Comparison of ENCODE assay signal across 1 cellular context in the genomic region with DNA sequence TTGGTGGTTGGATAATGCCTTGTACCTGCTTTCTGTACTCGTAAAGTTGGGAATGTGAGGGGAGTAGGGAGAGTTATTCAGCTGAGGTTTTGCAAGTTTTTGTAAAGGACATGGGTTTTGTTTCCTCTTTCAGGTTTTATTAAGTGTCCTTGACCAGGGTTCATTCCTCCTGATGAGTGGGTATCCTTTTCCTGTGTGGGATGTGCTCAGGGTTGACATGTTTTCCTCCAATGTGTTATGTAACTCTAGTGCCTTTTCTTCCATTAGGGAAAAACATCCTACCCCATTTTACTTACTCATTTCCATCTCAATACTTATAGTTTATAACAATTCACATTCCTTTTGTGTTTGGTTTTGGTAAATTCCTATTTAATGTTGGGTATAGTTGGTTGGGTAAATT.
A peak's percentile ranks its signal among the peaks of the same experiment; 100 is the strongest.
TF ChIP-seq lines count a peak whose summit lies in the region.

No MANE protein-coding gene starts in this region.

TF ChIP-seq in HepG2, 621 proteins besides CTCF, POLR2A, EP300 and RAD21 (continued from another document and continues in another):
- TF ChIP-seq, protein P1, sequence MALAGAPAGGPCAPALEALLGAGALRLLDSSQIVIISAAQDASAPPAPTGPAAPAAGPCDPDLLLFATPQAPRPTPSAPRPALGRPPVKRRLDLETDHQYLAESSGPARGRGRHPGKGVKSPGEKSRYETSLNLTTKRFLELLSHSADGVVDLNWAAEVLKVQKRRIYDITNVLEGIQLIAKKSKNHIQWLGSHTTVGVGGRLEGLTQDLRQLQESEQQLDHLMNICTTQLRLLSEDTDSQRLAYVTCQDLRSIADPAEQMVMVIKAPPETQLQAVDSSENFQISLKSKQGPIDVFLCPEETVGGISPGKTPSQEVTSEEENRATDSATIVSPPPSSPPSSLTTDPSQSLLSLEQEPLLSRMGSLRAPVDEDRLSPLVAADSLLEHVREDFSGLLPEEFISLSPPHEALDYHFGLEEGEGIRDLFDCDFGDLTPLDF (CRISPR knock-in tag; IDR thresholded peaks at IDR 0.05) = no peak
- TF ChIP-seq ZNF382 (CRISPR knock-in tag; IDR thresholded peaks at IDR 0.05; ENCODE audit: borderline replicate concordance) (no peak), ZMYM3 (CRISPR knock-in tag; IDR thresholded peaks at IDR 0.05) (no peak), ZSCAN20 (CRISPR knock-in tag; IDR thresholded peaks at IDR 0.05; ENCODE audit: borderline replicate concordance) (no peak), ZNF782 (CRISPR knock-in tag; IDR thresholded peaks at IDR 0.05; ENCODE audit: borderline replicate concordance) (no peak), MAZ (IDR thresholded peaks at IDR 0.05; ENCODE audit: borderline replicate concordance, low read depth, low read length) (no peak), MAZ (CRISPR knock-in tag; IDR thresholded peaks at IDR 0.05; ENCODE audit: low read depth) (no peak), PAX8 (CRISPR knock-in tag; IDR thresholded peaks at IDR 0.05; ENCODE audit: borderline replicate concordance) (no peak), SMAD3 (CRISPR knock-in tag; IDR thresholded peaks at IDR 0.05) (no peak), ZNF772 (CRISPR knock-in tag; IDR thresholded peaks at IDR 0.05) (no peak), SRY (CRISPR knock-in tag; IDR thresholded peaks at IDR 0.05) (no peak), HNF4A (CRISPR knock-in tag; IDR thresholded peaks at IDR 0.05) (peak; percentile 49)
- TF ChIP-seq, protein P2, sequence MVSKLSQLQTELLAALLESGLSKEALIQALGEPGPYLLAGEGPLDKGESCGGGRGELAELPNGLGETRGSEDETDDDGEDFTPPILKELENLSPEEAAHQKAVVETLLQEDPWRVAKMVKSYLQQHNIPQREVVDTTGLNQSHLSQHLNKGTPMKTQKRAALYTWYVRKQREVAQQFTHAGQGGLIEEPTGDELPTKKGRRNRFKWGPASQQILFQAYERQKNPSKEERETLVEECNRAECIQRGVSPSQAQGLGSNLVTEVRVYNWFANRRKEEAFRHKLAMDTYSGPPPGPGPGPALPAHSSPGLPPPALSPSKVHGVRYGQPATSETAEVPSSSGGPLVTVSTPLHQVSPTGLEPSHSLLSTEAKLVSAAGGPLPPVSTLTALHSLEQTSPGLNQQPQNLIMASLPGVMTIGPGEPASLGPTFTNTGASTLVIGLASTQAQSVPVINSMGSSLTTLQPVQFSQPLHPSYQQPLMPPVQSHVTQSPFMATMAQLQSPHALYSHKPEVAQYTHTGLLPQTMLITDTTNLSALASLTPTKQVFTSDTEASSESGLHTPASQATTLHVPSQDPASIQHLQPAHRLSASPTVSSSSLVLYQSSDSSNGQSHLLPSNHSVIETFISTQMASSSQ (IDR thresholded peaks at IDR 0.05; ENCODE audit: low read depth) = no peak
- TF ChIP-seq, protein P2 (CRISPR knock-in tag; IDR thresholded peaks at IDR 0.05; ENCODE audit: borderline replicate concordance) = no peak
- TF ChIP-seq, protein P3, sequence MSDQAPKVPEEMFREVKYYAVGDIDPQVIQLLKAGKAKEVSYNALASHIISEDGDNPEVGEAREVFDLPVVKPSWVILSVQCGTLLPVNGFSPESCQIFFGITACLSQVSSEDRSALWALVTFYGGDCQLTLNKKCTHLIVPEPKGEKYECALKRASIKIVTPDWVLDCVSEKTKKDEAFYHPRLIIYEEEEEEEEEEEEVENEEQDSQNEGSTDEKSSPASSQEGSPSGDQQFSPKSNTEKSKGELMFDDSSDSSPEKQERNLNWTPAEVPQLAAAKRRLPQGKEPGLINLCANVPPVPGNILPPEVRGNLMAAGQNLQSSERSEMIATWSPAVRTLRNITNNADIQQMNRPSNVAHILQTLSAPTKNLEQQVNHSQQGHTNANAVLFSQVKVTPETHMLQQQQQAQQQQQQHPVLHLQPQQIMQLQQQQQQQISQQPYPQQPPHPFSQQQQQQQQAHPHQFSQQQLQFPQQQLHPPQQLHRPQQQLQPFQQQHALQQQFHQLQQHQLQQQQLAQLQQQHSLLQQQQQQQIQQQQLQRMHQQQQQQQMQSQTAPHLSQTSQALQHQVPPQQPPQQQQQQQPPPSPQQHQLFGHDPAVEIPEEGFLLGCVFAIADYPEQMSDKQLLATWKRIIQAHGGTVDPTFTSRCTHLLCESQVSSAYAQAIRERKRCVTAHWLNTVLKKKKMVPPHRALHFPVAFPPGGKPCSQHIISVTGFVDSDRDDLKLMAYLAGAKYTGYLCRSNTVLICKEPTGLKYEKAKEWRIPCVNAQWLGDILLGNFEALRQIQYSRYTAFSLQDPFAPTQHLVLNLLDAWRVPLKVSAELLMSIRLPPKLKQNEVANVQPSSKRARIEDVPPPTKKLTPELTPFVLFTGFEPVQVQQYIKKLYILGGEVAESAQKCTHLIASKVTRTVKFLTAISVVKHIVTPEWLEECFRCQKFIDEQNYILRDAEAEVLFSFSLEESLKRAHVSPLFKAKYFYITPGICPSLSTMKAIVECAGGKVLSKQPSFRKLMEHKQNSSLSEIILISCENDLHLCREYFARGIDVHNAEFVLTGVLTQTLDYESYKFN (CRISPR knock-in tag; conservative IDR thresholded peaks at IDR 0.05) = 0 out of 2 replicates have a peak, but pooled peaks have one; percentile 28
- TF ChIP-seq, protein P4, sequence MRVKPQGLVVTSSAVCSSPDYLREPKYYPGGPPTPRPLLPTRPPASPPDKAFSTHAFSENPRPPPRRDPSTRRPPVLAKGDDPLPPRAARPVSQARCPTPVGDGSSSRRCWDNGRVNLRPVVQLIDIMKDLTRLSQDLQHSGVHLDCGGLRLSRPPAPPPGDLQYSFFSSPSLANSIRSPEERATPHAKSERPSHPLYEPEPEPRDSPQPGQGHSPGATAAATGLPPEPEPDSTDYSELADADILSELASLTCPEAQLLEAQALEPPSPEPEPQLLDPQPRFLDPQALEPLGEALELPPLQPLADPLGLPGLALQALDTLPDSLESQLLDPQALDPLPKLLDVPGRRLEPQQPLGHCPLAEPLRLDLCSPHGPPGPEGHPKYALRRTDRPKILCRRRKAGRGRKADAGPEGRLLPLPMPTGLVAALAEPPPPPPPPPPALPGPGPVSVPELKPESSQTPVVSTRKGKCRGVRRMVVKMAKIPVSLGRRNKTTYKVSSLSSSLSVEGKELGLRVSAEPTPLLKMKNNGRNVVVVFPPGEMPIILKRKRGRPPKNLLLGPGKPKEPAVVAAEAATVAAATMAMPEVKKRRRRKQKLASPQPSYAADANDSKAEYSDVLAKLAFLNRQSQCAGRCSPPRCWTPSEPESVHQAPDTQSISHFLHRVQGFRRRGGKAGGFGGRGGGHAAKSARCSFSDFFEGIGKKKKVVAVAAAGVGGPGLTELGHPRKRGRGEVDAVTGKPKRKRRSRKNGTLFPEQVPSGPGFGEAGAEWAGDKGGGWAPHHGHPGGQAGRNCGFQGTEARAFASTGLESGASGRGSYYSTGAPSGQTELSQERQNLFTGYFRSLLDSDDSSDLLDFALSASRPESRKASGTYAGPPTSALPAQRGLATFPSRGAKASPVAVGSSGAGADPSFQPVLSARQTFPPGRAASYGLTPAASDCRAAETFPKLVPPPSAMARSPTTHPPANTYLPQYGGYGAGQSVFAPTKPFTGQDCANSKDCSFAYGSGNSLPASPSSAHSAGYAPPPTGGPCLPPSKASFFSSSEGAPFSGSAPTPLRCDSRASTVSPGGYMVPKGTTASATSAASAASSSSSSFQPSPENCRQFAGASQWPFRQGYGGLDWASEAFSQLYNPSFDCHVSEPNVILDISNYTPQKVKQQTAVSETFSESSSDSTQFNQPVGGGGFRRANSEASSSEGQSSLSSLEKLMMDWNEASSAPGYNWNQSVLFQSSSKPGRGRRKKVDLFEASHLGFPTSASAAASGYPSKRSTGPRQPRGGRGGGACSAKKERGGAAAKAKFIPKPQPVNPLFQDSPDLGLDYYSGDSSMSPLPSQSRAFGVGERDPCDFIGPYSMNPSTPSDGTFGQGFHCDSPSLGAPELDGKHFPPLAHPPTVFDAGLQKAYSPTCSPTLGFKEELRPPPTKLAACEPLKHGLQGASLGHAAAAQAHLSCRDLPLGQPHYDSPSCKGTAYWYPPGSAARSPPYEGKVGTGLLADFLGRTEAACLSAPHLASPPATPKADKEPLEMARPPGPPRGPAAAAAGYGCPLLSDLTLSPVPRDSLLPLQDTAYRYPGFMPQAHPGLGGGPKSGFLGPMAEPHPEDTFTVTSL (CRISPR knock-in tag; IDR thresholded peaks at IDR 0.05; ENCODE audit: borderline replicate concordance) = peak; percentile 45; the same call in 1 of the 2 replicates
- TF ChIP-seq, protein P5, sequence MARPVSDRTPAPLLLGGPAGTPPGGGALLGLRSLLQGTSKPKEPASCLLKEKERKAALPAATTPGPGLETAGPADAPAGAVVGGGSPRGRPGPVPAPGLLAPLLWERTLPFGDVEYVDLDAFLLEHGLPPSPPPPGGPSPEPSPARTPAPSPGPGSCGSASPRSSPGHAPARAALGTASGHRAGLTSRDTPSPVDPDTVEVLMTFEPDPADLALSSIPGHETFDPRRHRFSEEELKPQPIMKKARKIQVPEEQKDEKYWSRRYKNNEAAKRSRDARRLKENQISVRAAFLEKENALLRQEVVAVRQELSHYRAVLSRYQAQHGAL (CRISPR knock-in tag; IDR thresholded peaks at IDR 0.05; ENCODE audit: not compliant biosample characterization) = no peak
- TF ChIP-seq, protein P6, sequence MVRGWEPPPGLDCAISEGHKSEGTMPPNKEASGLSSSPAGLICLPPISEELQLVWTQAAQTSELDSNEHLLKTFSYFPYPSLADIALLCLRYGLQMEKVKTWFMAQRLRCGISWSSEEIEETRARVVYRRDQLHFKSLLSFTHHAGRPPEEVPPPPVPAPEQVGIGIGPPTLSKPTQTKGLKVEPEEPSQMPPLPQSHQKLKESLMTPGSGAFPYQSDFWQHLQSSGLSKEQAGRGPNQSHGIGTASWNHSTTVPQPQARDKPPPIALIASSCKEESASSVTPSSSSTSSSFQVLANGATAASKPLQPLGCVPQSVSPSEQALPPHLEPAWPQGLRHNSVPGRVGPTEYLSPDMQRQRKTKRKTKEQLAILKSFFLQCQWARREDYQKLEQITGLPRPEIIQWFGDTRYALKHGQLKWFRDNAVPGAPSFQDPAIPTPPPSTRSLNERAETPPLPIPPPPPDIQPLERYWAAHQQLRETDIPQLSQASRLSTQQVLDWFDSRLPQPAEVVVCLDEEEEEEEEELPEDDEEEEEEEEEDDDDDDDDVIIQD (CRISPR knock-in tag; IDR thresholded peaks at IDR 0.05; ENCODE audit: low read depth) = 0 out of 2 replicates have a peak, but pooled peaks have one; percentile 54
- TF ChIP-seq, protein P7, sequence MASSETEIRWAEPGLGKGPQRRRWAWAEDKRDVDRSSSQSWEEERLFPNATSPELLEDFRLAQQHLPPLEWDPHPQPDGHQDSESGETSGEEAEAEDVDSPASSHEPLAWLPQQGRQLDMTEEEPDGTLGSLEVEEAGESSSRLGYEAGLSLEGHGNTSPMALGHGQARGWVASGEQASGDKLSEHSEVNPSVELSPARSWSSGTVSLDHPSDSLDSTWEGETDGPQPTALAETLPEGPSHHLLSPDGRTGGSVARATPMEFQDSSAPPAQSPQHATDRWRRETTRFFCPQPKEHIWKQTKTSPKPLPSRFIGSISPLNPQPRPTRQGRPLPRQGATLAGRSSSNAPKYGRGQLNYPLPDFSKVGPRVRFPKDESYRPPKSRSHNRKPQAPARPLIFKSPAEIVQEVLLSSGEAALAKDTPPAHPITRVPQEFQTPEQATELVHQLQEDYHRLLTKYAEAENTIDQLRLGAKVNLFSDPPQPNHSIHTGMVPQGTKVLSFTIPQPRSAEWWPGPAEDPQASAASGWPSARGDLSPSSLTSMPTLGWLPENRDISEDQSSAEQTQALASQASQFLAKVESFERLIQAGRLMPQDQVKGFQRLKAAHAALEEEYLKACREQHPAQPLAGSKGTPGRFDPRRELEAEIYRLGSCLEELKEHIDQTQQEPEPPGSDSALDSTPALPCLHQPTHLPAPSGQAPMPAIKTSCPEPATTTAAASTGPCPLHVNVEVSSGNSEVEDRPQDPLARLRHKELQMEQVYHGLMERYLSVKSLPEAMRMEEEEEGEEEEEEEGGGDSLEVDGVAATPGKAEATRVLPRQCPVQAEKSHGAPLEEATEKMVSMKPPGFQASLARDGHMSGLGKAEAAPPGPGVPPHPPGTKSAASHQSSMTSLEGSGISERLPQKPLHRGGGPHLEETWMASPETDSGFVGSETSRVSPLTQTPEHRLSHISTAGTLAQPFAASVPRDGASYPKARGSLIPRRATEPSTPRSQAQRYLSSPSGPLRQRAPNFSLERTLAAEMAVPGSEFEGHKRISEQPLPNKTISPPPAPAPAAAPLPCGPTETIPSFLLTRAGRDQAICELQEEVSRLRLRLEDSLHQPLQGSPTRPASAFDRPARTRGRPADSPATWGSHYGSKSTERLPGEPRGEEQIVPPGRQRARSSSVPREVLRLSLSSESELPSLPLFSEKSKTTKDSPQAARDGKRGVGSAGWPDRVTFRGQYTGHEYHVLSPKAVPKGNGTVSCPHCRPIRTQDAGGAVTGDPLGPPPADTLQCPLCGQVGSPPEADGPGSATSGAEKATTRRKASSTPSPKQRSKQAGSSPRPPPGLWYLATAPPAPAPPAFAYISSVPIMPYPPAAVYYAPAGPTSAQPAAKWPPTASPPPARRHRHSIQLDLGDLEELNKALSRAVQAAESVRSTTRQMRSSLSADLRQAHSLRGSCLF (CRISPR knock-in tag; IDR thresholded peaks at IDR 0.05; ENCODE audit: borderline replicate concordance) = no peak
- TF ChIP-seq, protein P8, sequence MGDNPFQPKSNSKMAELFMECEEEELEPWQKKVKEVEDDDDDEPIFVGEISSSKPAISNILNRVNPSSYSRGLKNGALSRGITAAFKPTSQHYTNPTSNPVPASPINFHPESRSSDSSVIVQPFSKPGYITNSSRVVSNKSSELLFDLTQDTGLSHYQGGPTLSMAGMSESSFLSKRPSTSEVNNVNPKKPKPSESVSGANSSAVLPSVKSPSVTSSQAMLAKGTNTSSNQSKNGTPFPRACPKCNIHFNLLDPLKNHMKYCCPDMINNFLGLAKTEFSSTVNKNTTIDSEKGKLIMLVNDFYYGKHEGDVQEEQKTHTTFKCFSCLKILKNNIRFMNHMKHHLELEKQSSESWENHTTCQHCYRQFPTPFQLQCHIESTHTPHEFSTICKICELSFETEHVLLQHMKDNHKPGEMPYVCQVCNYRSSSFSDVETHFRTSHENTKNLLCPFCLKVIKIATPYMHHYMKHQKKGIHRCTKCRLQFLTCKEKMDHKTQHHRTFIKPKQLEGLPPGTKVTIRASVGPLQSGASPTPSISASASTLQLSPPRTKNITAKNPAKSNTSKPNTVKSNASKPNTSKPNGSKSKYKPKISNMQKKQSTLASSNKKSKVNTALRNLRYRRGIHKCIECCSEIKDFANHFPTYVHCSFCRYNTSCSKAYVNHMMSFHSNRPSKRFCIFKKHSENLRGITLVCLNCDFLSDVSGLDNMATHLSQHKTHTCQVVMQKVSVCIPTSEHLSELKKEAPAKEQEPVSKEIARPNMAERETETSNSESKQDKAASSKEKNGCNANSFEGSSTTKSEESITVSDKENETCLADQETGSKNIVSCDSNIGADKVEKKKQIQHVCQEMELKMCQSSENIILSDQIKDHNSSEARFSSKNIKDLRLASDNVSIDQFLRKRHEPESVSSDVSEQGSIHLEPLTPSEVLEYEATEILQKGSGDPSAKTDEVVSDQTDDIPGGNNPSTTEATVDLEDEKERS (CRISPR knock-in tag; IDR thresholded peaks at IDR 0.05) = no peak
- TF ChIP-seq, protein P9, sequence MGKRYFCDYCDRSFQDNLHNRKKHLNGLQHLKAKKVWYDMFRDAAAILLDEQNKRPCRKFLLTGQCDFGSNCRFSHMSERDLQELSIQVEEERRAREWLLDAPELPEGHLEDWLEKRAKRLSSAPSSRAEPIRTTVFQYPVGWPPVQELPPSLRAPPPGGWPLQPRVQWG (CRISPR knock-in tag; IDR thresholded peaks at IDR 0.05; ENCODE audit: borderline replicate concordance, low read depth) = no peak
